1 cellular context compared by ENCODE assay signal in genomic region chr15:60374628-60375081, GRCh38.
TF ChIP-seq lines count a peak whose summit lies in the region.

No MANE protein-coding gene starts in this region.

TF ChIP-seq in HepG2, 621 proteins besides CTCF, POLR2A, EP300 and RAD21 (continued from another document and continues in another):
- TF ChIP-seq, protein P1, sequence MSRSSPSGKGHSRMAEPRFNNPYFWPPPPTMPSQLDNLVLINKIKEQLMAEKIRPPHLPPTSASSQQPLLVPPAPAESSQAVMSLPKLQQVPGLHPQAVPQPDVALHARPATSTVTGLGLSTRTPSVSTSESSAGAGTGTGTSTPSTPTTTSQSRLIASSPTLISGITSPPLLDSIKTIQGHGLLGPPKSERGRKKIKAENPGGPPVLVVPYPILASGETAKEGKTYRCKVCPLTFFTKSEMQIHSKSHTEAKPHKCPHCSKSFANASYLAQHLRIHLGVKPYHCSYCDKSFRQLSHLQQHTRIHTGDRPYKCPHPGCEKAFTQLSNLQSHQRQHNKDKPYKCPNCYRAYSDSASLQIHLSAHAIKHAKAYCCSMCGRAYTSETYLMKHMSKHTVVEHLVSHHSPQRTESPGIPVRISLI (CRISPR knock-in tag; IDR thresholded peaks at IDR 0.05; ENCODE audit: borderline replicate concordance) = no peak
- no peak for TF ChIP-seq ZNF17 (CRISPR knock-in tag; IDR thresholded peaks at IDR 0.05)
- no peak for TF ChIP-seq HCFC1 (IDR thresholded peaks at IDR 0.05; ENCODE audit: low read depth, low read length)
- TF ChIP-seq, protein P2, sequence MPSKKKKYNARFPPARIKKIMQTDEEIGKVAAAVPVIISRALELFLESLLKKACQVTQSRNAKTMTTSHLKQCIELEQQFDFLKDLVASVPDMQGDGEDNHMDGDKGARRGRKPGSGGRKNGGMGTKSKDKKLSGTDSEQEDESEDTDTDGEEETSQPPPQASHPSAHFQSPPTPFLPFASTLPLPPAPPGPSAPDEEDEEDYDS (CRISPR knock-in tag; IDR thresholded peaks at IDR 0.05) = peak; percentile 68
- no peak for TF ChIP-seq ZNF235 (CRISPR knock-in tag; IDR thresholded peaks at IDR 0.05; ENCODE audit: borderline replicate concordance)
- peak; percentile 53; the same call in 1 of the 2 replicates for TF ChIP-seq THAP11 (CRISPR knock-in tag; IDR thresholded peaks at IDR 0.05)
- TF ChIP-seq, protein P3, sequence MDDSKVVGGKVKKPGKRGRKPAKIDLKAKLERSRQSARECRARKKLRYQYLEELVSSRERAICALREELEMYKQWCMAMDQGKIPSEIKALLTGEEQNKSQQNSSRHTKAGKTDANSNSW (CRISPR knock-in tag; IDR thresholded peaks at IDR 0.05; ENCODE audit: borderline replicate concordance) = no peak
- TF ChIP-seq E2F1 (CRISPR knock-in tag; IDR thresholded peaks at IDR 0.05) = no peak
- TF ChIP-seq, protein P4, sequence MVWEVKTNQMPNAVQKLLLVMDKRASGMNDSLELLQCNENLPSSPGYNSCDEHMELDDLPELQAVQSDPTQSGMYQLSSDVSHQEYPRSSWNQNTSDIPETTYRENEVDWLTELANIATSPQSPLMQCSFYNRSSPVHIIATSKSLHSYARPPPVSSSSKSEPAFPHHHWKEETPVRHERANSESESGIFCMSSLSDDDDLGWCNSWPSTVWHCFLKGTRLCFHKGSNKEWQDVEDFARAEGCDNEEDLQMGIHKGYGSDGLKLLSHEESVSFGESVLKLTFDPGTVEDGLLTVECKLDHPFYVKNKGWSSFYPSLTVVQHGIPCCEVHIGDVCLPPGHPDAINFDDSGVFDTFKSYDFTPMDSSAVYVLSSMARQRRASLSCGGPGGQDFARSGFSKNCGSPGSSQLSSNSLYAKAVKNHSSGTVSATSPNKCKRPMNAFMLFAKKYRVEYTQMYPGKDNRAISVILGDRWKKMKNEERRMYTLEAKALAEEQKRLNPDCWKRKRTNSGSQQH (CRISPR knock-in tag; IDR thresholded peaks at IDR 0.05; ENCODE audit: low read depth) = peak; percentile 31; the same call in 1 of the 2 replicates
- TF ChIP-seq KMT2B (CRISPR knock-in tag; IDR thresholded peaks at IDR 0.05) = peak; percentile 51; the same call in 1 of the 2 replicates
- TF ChIP-seq KAT8 (CRISPR knock-in tag; IDR thresholded peaks at IDR 0.05) = peak; percentile 56
- TF ChIP-seq HDAC2 (CRISPR knock-in tag; IDR thresholded peaks at IDR 0.05) = peak; percentile 90
- TF ChIP-seq, protein P5, sequence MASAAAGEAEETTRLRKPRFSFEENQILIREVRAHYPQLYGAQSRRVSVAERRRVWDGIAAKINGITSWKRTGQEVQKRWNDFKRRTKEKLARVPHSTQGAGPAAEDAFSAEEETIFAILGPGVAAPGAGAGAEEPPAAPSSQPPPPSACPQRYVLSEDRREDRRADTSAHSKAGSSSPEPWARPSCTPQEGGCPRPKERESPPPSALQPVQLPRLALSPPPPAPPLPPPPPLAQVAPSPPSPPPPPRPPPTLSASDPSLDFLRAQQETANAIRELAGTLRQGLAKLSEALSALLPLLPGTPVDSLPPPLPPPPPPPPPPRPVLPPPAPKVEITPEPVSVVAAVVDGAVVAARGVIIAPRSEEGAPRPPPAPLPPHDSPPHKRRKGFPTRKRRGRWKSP (CRISPR knock-in tag; IDR thresholded peaks at IDR 0.05) = peak; percentile 50; the same call in 1 of the 2 replicates
- TF ChIP-seq, protein P6, sequence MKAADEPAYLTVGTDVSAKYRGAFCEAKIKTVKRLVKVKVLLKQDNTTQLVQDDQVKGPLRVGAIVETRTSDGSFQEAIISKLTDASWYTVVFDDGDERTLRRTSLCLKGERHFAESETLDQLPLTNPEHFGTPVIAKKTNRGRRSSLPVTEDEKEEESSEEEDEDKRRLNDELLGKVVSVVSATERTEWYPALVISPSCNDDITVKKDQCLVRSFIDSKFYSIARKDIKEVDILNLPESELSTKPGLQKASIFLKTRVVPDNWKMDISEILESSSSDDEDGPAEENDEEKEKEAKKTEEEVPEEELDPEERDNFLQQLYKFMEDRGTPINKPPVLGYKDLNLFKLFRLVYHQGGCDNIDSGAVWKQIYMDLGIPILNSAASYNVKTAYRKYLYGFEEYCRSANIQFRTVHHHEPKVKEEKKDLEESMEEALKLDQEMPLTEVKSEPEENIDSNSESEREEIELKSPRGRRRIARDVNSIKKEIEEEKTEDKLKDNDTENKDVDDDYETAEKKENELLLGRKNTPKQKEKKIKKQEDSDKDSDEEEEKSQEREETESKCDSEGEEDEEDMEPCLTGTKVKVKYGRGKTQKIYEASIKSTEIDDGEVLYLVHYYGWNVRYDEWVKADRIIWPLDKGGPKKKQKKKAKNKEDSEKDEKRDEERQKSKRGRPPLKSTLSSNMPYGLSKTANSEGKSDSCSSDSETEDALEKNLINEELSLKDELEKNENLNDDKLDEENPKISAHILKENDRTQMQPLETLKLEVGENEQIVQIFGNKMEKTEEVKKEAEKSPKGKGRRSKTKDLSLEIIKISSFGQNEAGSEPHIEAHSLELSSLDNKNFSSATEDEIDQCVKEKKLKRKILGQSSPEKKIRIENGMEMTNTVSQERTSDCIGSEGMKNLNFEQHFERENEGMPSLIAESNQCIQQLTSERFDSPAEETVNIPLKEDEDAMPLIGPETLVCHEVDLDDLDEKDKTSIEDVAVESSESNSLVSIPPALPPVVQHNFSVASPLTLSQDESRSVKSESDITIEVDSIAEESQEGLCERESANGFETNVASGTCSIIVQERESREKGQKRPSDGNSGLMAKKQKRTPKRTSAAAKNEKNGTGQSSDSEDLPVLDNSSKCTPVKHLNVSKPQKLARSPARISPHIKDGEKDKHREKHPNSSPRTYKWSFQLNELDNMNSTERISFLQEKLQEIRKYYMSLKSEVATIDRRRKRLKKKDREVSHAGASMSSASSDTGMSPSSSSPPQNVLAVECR (CRISPR knock-in tag; IDR thresholded peaks at IDR 0.05; ENCODE audit: borderline replicate concordance) = peak; percentile 61; the same call in 1 of the 2 replicates
- no peak for TF ChIP-seq BRF2 (CRISPR knock-in tag; IDR thresholded peaks at IDR 0.05)
- TF ChIP-seq SMAD3 (CRISPR knock-in tag; IDR thresholded peaks at IDR 0.05) = peak; percentile 74; the same call in 1 of the 2 replicates
- peak; percentile 68 for TF ChIP-seq ELF3 (CRISPR knock-in tag; IDR thresholded peaks at IDR 0.05)
- TF ChIP-seq, protein P7, sequence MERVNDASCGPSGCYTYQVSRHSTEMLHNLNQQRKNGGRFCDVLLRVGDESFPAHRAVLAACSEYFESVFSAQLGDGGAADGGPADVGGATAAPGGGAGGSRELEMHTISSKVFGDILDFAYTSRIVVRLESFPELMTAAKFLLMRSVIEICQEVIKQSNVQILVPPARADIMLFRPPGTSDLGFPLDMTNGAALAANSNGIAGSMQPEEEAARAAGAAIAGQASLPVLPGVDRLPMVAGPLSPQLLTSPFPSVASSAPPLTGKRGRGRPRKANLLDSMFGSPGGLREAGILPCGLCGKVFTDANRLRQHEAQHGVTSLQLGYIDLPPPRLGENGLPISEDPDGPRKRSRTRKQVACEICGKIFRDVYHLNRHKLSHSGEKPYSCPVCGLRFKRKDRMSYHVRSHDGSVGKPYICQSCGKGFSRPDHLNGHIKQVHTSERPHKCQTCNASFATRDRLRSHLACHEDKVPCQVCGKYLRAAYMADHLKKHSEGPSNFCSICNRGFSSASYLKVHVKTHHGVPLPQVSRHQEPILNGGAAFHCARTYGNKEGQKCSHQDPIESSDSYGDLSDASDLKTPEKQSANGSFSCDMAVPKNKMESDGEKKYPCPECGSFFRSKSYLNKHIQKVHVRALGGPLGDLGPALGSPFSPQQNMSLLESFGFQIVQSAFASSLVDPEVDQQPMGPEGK (CRISPR knock-in tag; IDR thresholded peaks at IDR 0.05) = 0 out of 2 replicates have a peak, but pooled peaks have one; percentile 13
- TF ChIP-seq SKI (IDR thresholded peaks at IDR 0.05; ENCODE audit: partially characterized antibody) = peak; percentile 60
- no peak for TF ChIP-seq GZF1 (CRISPR knock-in tag; IDR thresholded peaks at IDR 0.05)
- no peak for TF ChIP-seq SP1 (IDR thresholded peaks at IDR 0.05)
- TF ChIP-seq SP1 (CRISPR knock-in tag; IDR thresholded peaks at IDR 0.05) = no peak
- peak; percentile 76 for TF ChIP-seq HDAC1 (CRISPR knock-in tag; IDR thresholded peaks at IDR 0.05)
- no peak for TF ChIP-seq GMEB2 (CRISPR knock-in tag; IDR thresholded peaks at IDR 0.05; ENCODE audit: low read depth)
- peak; percentile 63; the same call in 1 of the 2 replicates for TF ChIP-seq ZKSCAN1 (IDR thresholded peaks at IDR 0.05; ENCODE audit: low read length)
- TF ChIP-seq, protein P8, sequence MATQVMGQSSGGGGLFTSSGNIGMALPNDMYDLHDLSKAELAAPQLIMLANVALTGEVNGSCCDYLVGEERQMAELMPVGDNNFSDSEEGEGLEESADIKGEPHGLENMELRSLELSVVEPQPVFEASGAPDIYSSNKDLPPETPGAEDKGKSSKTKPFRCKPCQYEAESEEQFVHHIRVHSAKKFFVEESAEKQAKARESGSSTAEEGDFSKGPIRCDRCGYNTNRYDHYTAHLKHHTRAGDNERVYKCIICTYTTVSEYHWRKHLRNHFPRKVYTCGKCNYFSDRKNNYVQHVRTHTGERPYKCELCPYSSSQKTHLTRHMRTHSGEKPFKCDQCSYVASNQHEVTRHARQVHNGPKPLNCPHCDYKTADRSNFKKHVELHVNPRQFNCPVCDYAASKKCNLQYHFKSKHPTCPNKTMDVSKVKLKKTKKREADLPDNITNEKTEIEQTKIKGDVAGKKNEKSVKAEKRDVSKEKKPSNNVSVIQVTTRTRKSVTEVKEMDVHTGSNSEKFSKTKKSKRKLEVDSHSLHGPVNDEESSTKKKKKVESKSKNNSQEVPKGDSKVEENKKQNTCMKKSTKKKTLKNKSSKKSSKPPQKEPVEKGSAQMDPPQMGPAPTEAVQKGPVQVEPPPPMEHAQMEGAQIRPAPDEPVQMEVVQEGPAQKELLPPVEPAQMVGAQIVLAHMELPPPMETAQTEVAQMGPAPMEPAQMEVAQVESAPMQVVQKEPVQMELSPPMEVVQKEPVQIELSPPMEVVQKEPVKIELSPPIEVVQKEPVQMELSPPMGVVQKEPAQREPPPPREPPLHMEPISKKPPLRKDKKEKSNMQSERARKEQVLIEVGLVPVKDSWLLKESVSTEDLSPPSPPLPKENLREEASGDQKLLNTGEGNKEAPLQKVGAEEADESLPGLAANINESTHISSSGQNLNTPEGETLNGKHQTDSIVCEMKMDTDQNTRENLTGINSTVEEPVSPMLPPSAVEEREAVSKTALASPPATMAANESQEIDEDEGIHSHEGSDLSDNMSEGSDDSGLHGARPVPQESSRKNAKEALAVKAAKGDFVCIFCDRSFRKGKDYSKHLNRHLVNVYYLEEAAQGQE (IDR thresholded peaks at IDR 0.05; ENCODE audit: borderline replicate concordance in 1 of 2, low read depth in 1 of 2, low read length in 2 of 2) = peak in 1 of 2 experiments; percentile 14; a peak in 1 of 4 replicates
- no peak for TF ChIP-seq CHCHD3 (CRISPR knock-in tag; IDR thresholded peaks at IDR 0.05)
- peak; percentile 72 for TF ChIP-seq POLR2G (IDR thresholded peaks at IDR 0.05; ENCODE audit: low read depth, low read length)
- no peak for TF ChIP-seq ZNF749 (CRISPR knock-in tag; IDR thresholded peaks at IDR 0.05; ENCODE audit: borderline replicate concordance)
- peak; percentile 69; the same call in 1 of the 2 replicates for TF ChIP-seq ZNF503 (CRISPR knock-in tag; IDR thresholded peaks at IDR 0.05)
- no peak for TF ChIP-seq ZNF660 (CRISPR knock-in tag; IDR thresholded peaks at IDR 0.05; ENCODE audit: borderline replicate concordance, low read depth)
- TF ChIP-seq ZNF121 (CRISPR knock-in tag; IDR thresholded peaks at IDR 0.05) = 0 out of 2 replicates have a peak, but pooled peaks have one; percentile 9
- TF ChIP-seq ZNF496 (CRISPR knock-in tag; IDR thresholded peaks at IDR 0.05; ENCODE audit: insufficient replicate concordance) = no peak
- TF ChIP-seq TCF7 (IDR thresholded peaks at IDR 0.05; ENCODE audit: low read depth) = peak; percentile 90
- TF ChIP-seq, protein P9, sequence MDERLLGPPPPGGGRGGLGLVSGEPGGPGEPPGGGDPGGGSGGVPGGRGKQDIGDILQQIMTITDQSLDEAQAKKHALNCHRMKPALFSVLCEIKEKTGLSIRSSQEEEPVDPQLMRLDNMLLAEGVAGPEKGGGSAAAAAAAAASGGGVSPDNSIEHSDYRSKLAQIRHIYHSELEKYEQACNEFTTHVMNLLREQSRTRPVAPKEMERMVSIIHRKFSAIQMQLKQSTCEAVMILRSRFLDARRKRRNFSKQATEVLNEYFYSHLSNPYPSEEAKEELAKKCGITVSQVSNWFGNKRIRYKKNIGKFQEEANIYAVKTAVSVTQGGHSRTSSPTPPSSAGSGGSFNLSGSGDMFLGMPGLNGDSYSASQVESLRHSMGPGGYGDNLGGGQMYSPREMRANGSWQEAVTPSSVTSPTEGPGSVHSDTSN (CRISPR knock-in tag; IDR thresholded peaks at IDR 0.05) = no peak
- no peak for TF ChIP-seq TGIF2 (CRISPR knock-in tag; IDR thresholded peaks at IDR 0.05)
